ENCODE assay signal across 8 cellular contexts in the genomic region with DNA sequence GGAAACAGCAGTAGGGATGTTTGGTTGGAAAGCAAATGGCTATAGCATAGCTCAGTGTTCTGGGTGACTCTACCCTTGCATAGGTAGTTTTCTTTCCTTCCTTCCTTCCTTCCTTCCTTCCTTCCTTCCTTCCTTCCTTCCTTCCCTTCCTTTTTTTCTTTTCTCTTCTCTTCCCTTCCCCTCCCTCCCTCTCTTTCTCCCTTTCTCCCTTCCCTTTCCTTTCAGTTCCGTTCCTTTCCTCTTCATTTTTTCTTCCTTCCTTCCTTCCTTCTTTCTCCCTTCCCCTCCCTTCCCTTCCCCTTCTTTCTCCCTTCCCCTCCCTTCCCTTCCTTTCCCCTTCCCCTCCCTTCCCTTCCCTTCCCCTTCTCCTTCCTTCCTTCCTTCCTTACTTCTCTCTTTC.
"Had no signal": no experiment of that assay in that cellular context is flagged by ENCODE, and none has a peak within 500 bp of the region (broad histone marks: within the 10 kb centered on the region; RNA-seq: fewer than 3 reads in every experiment).

No MANE protein-coding gene starts in this region.

- H3K4me2 ChIP-seq: GM23338, KMS-11 had no signal

- H2AFZ ChIP-seq: GM23338 had no signal

- H3K27ac ChIP-seq: HL-60, KMS-11 had no signal

- DNase-seq: H9, HCEC 1CT, HFFc6, IMR-90, KBM-7 had no signal

- H3K9ac ChIP-seq: KMS-11 had no signal

- ATAC-seq: GM23338 had no signal

- H3K4me3 ChIP-seq: GM23338 had no signal
